Comparison of ENCODE assay signal across 1 cellular context in genomic region chr3:126432901-126433480, GRCh38.
TF ChIP-seq lines count a peak whose summit lies in the region.

No MANE protein-coding gene starts in this region.

TF ChIP-seq in K562, 482 proteins besides CTCF, POLR2A, EP300 and RAD21:
- TF ChIP-seq POLR2G (IDR thresholded peaks at IDR 0.05; ENCODE audit: low read depth, low read length) = 0 out of 2 replicates have a peak, but pooled peaks have one; percentile 6
- TF ChIP-seq POLR3G (IDR thresholded peaks at IDR 0.05; ENCODE audit: extremely low read depth, insufficient read length, insufficient replicate concordance) = no peak
